31 cellular contexts compared by ENCODE assay signal in genomic region chr10:42937048-42937447, GRCh38.
"Had no signal": no experiment of that assay in that cellular context is flagged by ENCODE, and none has a peak within 500 bp of the region (broad histone marks: within the 10 kb centered on the region; RNA-seq: fewer than 3 reads in every experiment).

No MANE protein-coding gene starts in this region.

- H3K4me3 ChIP-seq: ascending aorta, cardiac muscle cell had no signal

- H3K4me1 ChIP-seq: ascending aorta had no signal

- H3K27ac ChIP-seq: ascending aorta, cardiac muscle cell, VCaP had no signal

- H3K27me3 Mint-ChIP-seq: activated naive CD8-positive, alpha-beta T cell had no signal

- FAIRE-seq: bronchial epithelial cell, TTC549 had no signal

- H3K27ac Mint-ChIP-seq: activated B cell treated with CpG ODN at 0.5 μM for 24 hours; activated CD4-positive, alpha-beta memory T cell treated with anti-CD3 and anti-CD28 coated beads, Interleukin-2, amount 10 ng/mL, durations not matched to agents 7 days and 5 days; activated CD4-positive, alpha-beta T cell treated with anti-CD3 and anti-CD28 coated beads, Interleukin-2, amount 10 ng/mL, durations not matched to agents 7 days and 5 days; activated CD8-positive, alpha-beta T cell treated with anti-CD3 and anti-CD28 coated beads, Interleukin-2, amount 10 ng/mL, durations not matched to agents 7 days and 5 days; activated naive CD4-positive, alpha-beta T cell treated with anti-CD3 and anti-CD28 coated beads, Interleukin-2, amount 10 ng/mL, durations not matched to agents 7 days and 5 days; activated naive CD4-positive, alpha-beta T cell treated with anti-CD3 and anti-CD28 coated beads, Interleukin-2, amount 50 U/mL, for 24 hours; activated naive CD8-positive, alpha-beta T cell; activated naive CD8-positive, alpha-beta T cell treated with anti-CD3 and anti-CD28 coated beads, Interleukin-2, amount 10 ng/mL, durations not matched to agents 7 days and 5 days; activated naive CD8-positive, alpha-beta T cell treated with anti-CD3 and anti-CD28 coated beads, Interleukin-2, amount 50 U/mL, for 24 hours; activated T-cell treated with anti-CD3 and anti-CD28 coated beads, Interleukin-2, amount 50 U/mL, for 24 hours; activated T-helper 2 cell treated with anti-CD3 and anti-CD28 coated beads, Interferon-gamma antibody, Interleukin-2, Interleukin-4, amounts not matched to agents 10 μg/mL and 5 μg/mL and 100 μg/mL, durations not matched to agents 14 hours and 24 hours and 36 hours; brain; T-helper 1 cell treated with Interleukin-12 subunit alpha and Interleukin-12 subunit beta and Interleukin-4 antibody, amounts not matched to agents 30 μg/mL and 1 μg/mL, for 36 hours; T-helper 2 cell treated with Interferon-gamma antibody and Interleukin-4, amounts not matched to agents 5 μg/mL and 100 μg/mL, for 36 hours had no signal

- ATAC-seq: activated CD8-positive, alpha-beta T cell treated with anti-CD3 and anti-CD28 coated beads, Interleukin-2, amount 10 ng/mL, durations not matched to agents 7 days and 5 days; activated naive CD8-positive, alpha-beta T cell treated with anti-CD3 and anti-CD28 coated beads, Interleukin-2, amount 50 U/mL, for 24 hours had no signal

- H3K4me3 Mint-ChIP-seq: activated B cell treated with CpG ODN at 0.5 μM for 24 hours; activated CD4-positive, alpha-beta memory T cell treated with anti-CD3 and anti-CD28 coated beads, Interleukin-2, amount 10 ng/mL, durations not matched to agents 7 days and 5 days; activated CD4-positive, alpha-beta T cell treated with anti-CD3 and anti-CD28 coated beads, Interleukin-2, amount 10 ng/mL, durations not matched to agents 7 days and 5 days; activated CD8-positive, alpha-beta T cell treated with anti-CD3 and anti-CD28 coated beads, Interleukin-2, amount 10 ng/mL, durations not matched to agents 7 days and 5 days; activated naive CD4-positive, alpha-beta T cell treated with anti-CD3 and anti-CD28 coated beads, Interleukin-2, amount 10 ng/mL, durations not matched to agents 7 days and 5 days; activated naive CD4-positive, alpha-beta T cell treated with anti-CD3 and anti-CD28 coated beads, Interleukin-2, amount 50 U/mL, for 24 hours; activated naive CD8-positive, alpha-beta T cell; activated naive CD8-positive, alpha-beta T cell treated with anti-CD3 and anti-CD28 coated beads, Interleukin-2, amount 10 ng/mL, durations not matched to agents 7 days and 5 days; activated naive CD8-positive, alpha-beta T cell treated with anti-CD3 and anti-CD28 coated beads, Interleukin-2, amount 50 U/mL, for 24 hours; activated T-cell treated with anti-CD3 and anti-CD28 coated beads, Interleukin-2, amount 50 U/mL, for 24 hours; brain; T-helper 1 cell treated with Interleukin-12 subunit alpha and Interleukin-12 subunit beta and Interleukin-4 antibody, amounts not matched to agents 30 μg/mL and 1 μg/mL, for 36 hours; T-helper 2 cell treated with Interferon-gamma antibody and Interleukin-4, amounts not matched to agents 5 μg/mL and 100 μg/mL, for 36 hours had no signal

- H3K9me3 Mint-ChIP-seq: activated B cell treated with CpG ODN at 0.5 μM for 24 hours; activated CD4-positive, alpha-beta memory T cell treated with anti-CD3 and anti-CD28 coated beads, Interleukin-2, amount 10 ng/mL, durations not matched to agents 7 days and 5 days; activated CD4-positive, alpha-beta T cell treated with anti-CD3 and anti-CD28 coated beads, Interleukin-2, amount 10 ng/mL, durations not matched to agents 7 days and 5 days; activated naive CD4-positive, alpha-beta T cell treated with anti-CD3 and anti-CD28 coated beads, Interleukin-2, amount 10 ng/mL, durations not matched to agents 7 days and 5 days; activated naive CD4-positive, alpha-beta T cell treated with anti-CD3 and anti-CD28 coated beads, Interleukin-2, amount 50 U/mL, for 24 hours; activated naive CD8-positive, alpha-beta T cell treated with anti-CD3 and anti-CD28 coated beads, Interleukin-2, amount 10 ng/mL, durations not matched to agents 7 days and 5 days; activated naive CD8-positive, alpha-beta T cell treated with anti-CD3 and anti-CD28 coated beads, Interleukin-2, amount 50 U/mL, for 24 hours; activated T-cell treated with anti-CD3 and anti-CD28 coated beads, Interleukin-2, amount 50 U/mL, for 24 hours; activated T-helper 2 cell treated with anti-CD3 and anti-CD28 coated beads, Interferon-gamma antibody, Interleukin-2, Interleukin-4, amounts not matched to agents 10 μg/mL and 5 μg/mL and 100 μg/mL, durations not matched to agents 14 hours and 24 hours and 36 hours; T-helper 1 cell treated with Interleukin-12 subunit alpha and Interleukin-12 subunit beta and Interleukin-4 antibody, amounts not matched to agents 30 μg/mL and 1 μg/mL, for 36 hours; T-helper 2 cell treated with Interferon-gamma antibody and Interleukin-4, amounts not matched to agents 5 μg/mL and 100 μg/mL, for 36 hours had no signal

- H3K36me3 Mint-ChIP-seq: activated naive CD4-positive, alpha-beta T cell treated with anti-CD3 and anti-CD28 coated beads, Interleukin-2, amount 10 ng/mL, durations not matched to agents 7 days and 5 days; activated naive CD4-positive, alpha-beta T cell treated with anti-CD3 and anti-CD28 coated beads, Interleukin-2, amount 50 U/mL, for 24 hours; activated naive CD8-positive, alpha-beta T cell; activated naive CD8-positive, alpha-beta T cell treated with anti-CD3 and anti-CD28 coated beads, Interleukin-2, amount 10 ng/mL, durations not matched to agents 7 days and 5 days; brain had no signal

- DNase-seq: activated B cell treated with CpG ODN at 0.5 μM for 24 hours; activated CD4-positive, alpha-beta memory T cell treated with anti-CD3 and anti-CD28 coated beads, Interleukin-2, amount 10 ng/mL, durations not matched to agents 7 days and 5 days; activated CD4-positive, alpha-beta T cell treated with anti-CD3 and anti-CD28 coated beads for 4 hours; activated CD4-positive, alpha-beta T cell treated with anti-CD3 and anti-CD28 coated beads, Interleukin-2, amount 10 ng/mL, durations not matched to agents 7 days and 5 days; activated CD4-positive, alpha-beta T cell treated with anti-CD3 and anti-CD28 coated beads, Interleukin-2, amount 50 U/mL, for 48 hours; activated CD4-positive, CD25-positive, alpha-beta regulatory T cell treated with anti-CD3 and anti-CD28 coated beads, Interleukin-2, amount 50 U/mL, for 72 hours; activated CD8-positive, alpha-beta T cell treated with anti-CD3 and anti-CD28 coated beads, Interleukin-2, amount 10 ng/mL, durations not matched to agents 7 days and 5 days; activated effector memory CD4-positive, alpha-beta T cell treated with Interleukin-2 at 50 U/mL for 16 hours; activated gamma-delta T cell; activated naive CD4-positive, alpha-beta T cell treated with anti-CD3 and anti-CD28 coated beads, Interleukin-2, amount 10 ng/mL, durations not matched to agents 7 days and 5 days; activated naive CD4-positive, alpha-beta T cell treated with Interleukin-2 at 50 U/mL for 16 hours; activated naive CD8-positive, alpha-beta T cell treated with anti-CD3 and anti-CD28 coated beads, Interleukin-2, amount 10 ng/mL, durations not matched to agents 7 days and 5 days; activated naive CD8-positive, alpha-beta T cell treated with anti-CD3 and anti-CD28 coated beads, Interleukin-2, amount 50 U/mL, for 24 hours; activated T-cell treated with anti-CD3 and anti-CD28 coated beads, Interleukin-2, amount 50 U/mL, for 24 hours; amygdala; anterior cingulate cortex; central memory CD4-positive, alpha-beta T cell; T-helper 1 cell; T-helper 2 cell; T-helper 9 cell had no signal

- H3K36me3 ChIP-seq: ascending aorta, cardiac muscle cell had no signal

- H3K9me3 ChIP-seq: ascending aorta had no signal
